ENCODE assay signal across 9 cellular contexts in genomic region chr10:26481914-26482550, GRCh38. TPM values are rescaled to one million over a fixed set of nuclear protein-coding genes. Genes with fewer than 3 reads are reported as not detected.
DNase-seq lines count a peak whose midpoint lies in the region; ATAC-seq and TF ChIP-seq lines count a peak whose summit lies in the region.
"Had no signal": no experiment of that assay in that cellular context is flagged by ENCODE, and none has a peak within 500 bp of the region (broad histone marks: within the 10 kb centered on the region; RNA-seq: fewer than 3 reads in every experiment).

No MANE protein-coding gene starts in this region.

- H3K27ac Mint-ChIP-seq in CD4-positive, CD25-positive, alpha-beta regulatory T cell, result peak overlapping the region; percentile 84 to 100 (median 91)
- peak overlapping the region; percentile 94 for H3K27ac Mint-ChIP-seq in activated naive CD8-positive, alpha-beta T cell treated with anti-CD3 and anti-CD28 coated beads, Interleukin-2, amount 10 ng/mL, durations not matched to agents 7 days and 5 days
- no peak overlapping the region for H3K27ac Mint-ChIP-seq in WTC11

- POLR2A ChIA-PET in activated naive CD8-positive, alpha-beta T cell treated with anti-CD3 and anti-CD28 coated beads, Interleukin-2, amount 10 ng/mL, durations not matched to agents 7 days and 5 days (lab: Charles Lee), result interaction anchor here (0.8 to 2.4 kb wide), 6 partner anchors 11 to 43 kb away, joined by 3 to 20 read pairs (median 5); no protein-coding TSS in a partner anchor
- POLR2A ChIA-PET in WTC11 (lab: Charles Lee), result interaction anchor here (0.6 kb wide), 1 partner anchor 747 kb away, joined by 3 read pairs; no protein-coding TSS in a partner anchor

- no peak for TF ChIP-seq CTCF in HL-60 (IDR thresholded peaks at IDR 0.05; ENCODE audit: insufficient read depth, low read length)
- TF ChIP-seq CTCF in sigmoid colon (IDR thresholded peaks at IDR 0.05), result no peak
- TF ChIP-seq CTCF in WTC11 (IDR thresholded peaks at IDR 0.05), result no peak

- H3K27ac ChIP-seq in CD4-positive, CD25-positive, alpha-beta regulatory T cell (ENCODE audit: insufficient read depth, low read length, poor library complexity, severe bottlenecking), result peak overlapping the region; percentile 86
- H3K27ac ChIP-seq in HL-60 (replicated peaks) (peak overlapping the region; percentile 77), sigmoid colon (no peak overlapping the region)

- H3K36me3 Mint-ChIP-seq in CD4-positive, CD25-positive, alpha-beta regulatory T cell, result peaks cover 14% of the 10 kb centered on the region
- peaks cover 27% of the 10 kb centered on the region for H3K36me3 Mint-ChIP-seq in activated naive CD8-positive, alpha-beta T cell treated with anti-CD3 and anti-CD28 coated beads, Interleukin-2, amount 10 ng/mL, durations not matched to agents 7 days and 5 days
- H3K36me3 Mint-ChIP-seq in WTC11, result no peaks in the 10 kb centered on the region

- H3K9me3 Mint-ChIP-seq in CD4-positive, CD25-positive, alpha-beta regulatory T cell, result no peaks in the 10 kb centered on the region
- no peaks in the 10 kb centered on the region for H3K9me3 Mint-ChIP-seq in activated naive CD8-positive, alpha-beta T cell treated with anti-CD3 and anti-CD28 coated beads, Interleukin-2, amount 10 ng/mL, durations not matched to agents 7 days and 5 days
- H3K9me3 Mint-ChIP-seq in WTC11, result no peaks in the 10 kb centered on the region

- CTCF ChIA-PET in WTC11 (lab: Charles Lee), result interaction anchor here (0.7 to 2.1 kb wide), 3 partner anchors 11 to 147 kb away, joined by 3 to 9 read pairs (median 6); no protein-coding TSS in a partner anchor

- WGBS in sigmoid colon, 2 donors, result 39 to 72% methylated on average over 8 of the region's 8 CpGs

- no peaks in the 10 kb centered on the region for H3K27me3 ChIP-seq in CD4-positive, CD25-positive, alpha-beta regulatory T cell (ENCODE audit: control insufficient read depth, insufficient read depth, low read length)
- H3K27me3 ChIP-seq in HL-60 (ENCODE audit: insufficient read depth, poor library complexity, severe bottlenecking), result no peaks in the 10 kb centered on the region
- H3K27me3 ChIP-seq in sigmoid colon, result no peaks in the 10 kb centered on the region

- TF ChIP-seq EP300 in sigmoid colon (IDR thresholded peaks at IDR 0.05), result no peak

- intact Hi-C loops in sigmoid colon (cut with DNase I), result no loop called here

- H3K9me3 ChIP-seq in CD4-positive, CD25-positive, alpha-beta regulatory T cell (ENCODE audit: control insufficient read depth in 2 of 2, low read length in 2 of 2), result no peaks in the 10 kb centered on the region
- H3K9me3 ChIP-seq in sigmoid colon, result no peaks in the 10 kb centered on the region

- H3K4me3 Mint-ChIP-seq in CD4-positive, CD25-positive, alpha-beta regulatory T cell, result peak overlapping the region; percentile 60 to 79 (median 78)
- H3K4me3 Mint-ChIP-seq in activated naive CD8-positive, alpha-beta T cell treated with anti-CD3 and anti-CD28 coated beads, Interleukin-2, amount 10 ng/mL, durations not matched to agents 7 days and 5 days, result peak overlapping the region; percentile 74
- no peak overlapping the region for H3K4me3 Mint-ChIP-seq in WTC11

- peak; percentile 32 to 91 (median 82) for DNase-seq in CD4-positive, CD25-positive, alpha-beta regulatory T cell
- DNase-seq in HL-60 (ENCODE audit: low read depth in 1 of 2, low spot score in 1 of 2) (peak in 1 of 2 experiments; percentile 87), 8988T (no peak), NCI-H187 (lab: John Stamatoyannopoulos, UW) (no peak), sigmoid colon (no peak), WTC11 (ENCODE audit: low spot score) (no peak)
- DNase-seq in activated naive CD8-positive, alpha-beta T cell treated with anti-CD3 and anti-CD28 coated beads, Interleukin-2, amount 10 ng/mL, durations not matched to agents 7 days and 5 days, result no peak
- DNase-seq: NCI-H1105 had no signal

- ATAC-seq in CD4-positive, CD25-positive, alpha-beta regulatory T cell (ENCODE audit: low read depth in 2 of 2), result peak; percentile 78 to 82
- ATAC-seq in GM19452 (IDR thresholded peaks at IDR 0.05; ENCODE audit: unreplicated experiment) (peak; percentile 56), WTC11 (no peak)
- ATAC-seq in activated naive CD8-positive, alpha-beta T cell treated with anti-CD3 and anti-CD28 coated beads, Interleukin-2, amount 10 ng/mL, durations not matched to agents 7 days and 5 days (ENCODE audit: low read depth), result peak; percentile 66

- peak overlapping the region; percentile 79 for H3K4me3 ChIP-seq in CD4-positive, CD25-positive, alpha-beta regulatory T cell (ENCODE audit: low read depth, low read length)
- H3K4me3 ChIP-seq in HL-60 (replicated peaks; ENCODE audit: insufficient read depth, low read length) (no peak overlapping the region), sigmoid colon (no peak overlapping the region)

- H3K4me1 ChIP-seq in CD4-positive, CD25-positive, alpha-beta regulatory T cell (ENCODE audit: control insufficient read depth, insufficient read depth, low read length, poor library complexity, severe bottlenecking), result peaks cover 91% of the 10 kb centered on the region
- peaks cover 0 to 15% (median 8%) of the 10 kb centered on the region in 4 donors for H3K4me1 ChIP-seq in sigmoid colon

- TF ChIP-seq POLR2A in sigmoid colon (IDR thresholded peaks at IDR 0.05), result no peak

- no peaks in the 10 kb centered on the region for H3K27me3 Mint-ChIP-seq in CD4-positive, CD25-positive, alpha-beta regulatory T cell
- H3K27me3 Mint-ChIP-seq in activated naive CD8-positive, alpha-beta T cell treated with anti-CD3 and anti-CD28 coated beads, Interleukin-2, amount 10 ng/mL, durations not matched to agents 7 days and 5 days, result no peaks in the 10 kb centered on the region
- H3K27me3 Mint-ChIP-seq in WTC11 (ENCODE audit: low read depth), result no peaks in the 10 kb centered on the region

- peaks cover 32 to 85% (median 67%) of the 10 kb centered on the region in 4 donors for H3K4me1 Mint-ChIP-seq in CD4-positive, CD25-positive, alpha-beta regulatory T cell
- peaks cover 65% of the 10 kb centered on the region for H3K4me1 Mint-ChIP-seq in activated naive CD8-positive, alpha-beta T cell treated with anti-CD3 and anti-CD28 coated beads, Interleukin-2, amount 10 ng/mL, durations not matched to agents 7 days and 5 days
- no peaks in the 10 kb centered on the region for H3K4me1 Mint-ChIP-seq in WTC11

- peaks cover 3% of the 10 kb centered on the region for H3K36me3 ChIP-seq in CD4-positive, CD25-positive, alpha-beta regulatory T cell (ENCODE audit: control insufficient read depth, insufficient read depth, low read length)
- H3K36me3 ChIP-seq in sigmoid colon, result no peaks in the 10 kb centered on the region

TF ChIP-seq in WTC11, 78 proteins besides CTCF, POLR2A, EP300 and RAD21 (continues in another document):
- TF ChIP-seq E2F1 (CRISPR knock-in tag; IDR thresholded peaks at IDR 0.05) (no peak), E2F4 (CRISPR knock-in tag; IDR thresholded peaks at IDR 0.05; ENCODE audit: borderline replicate concordance, low read depth) (no peak), GTF2I (CRISPR knock-in tag; conservative IDR thresholded peaks at IDR 0.05) (no peak), ZNF317 (CRISPR knock-in tag; IDR thresholded peaks at IDR 0.05; ENCODE audit: borderline replicate concordance, low read depth) (no peak), SMAD4 (CRISPR knock-in tag; IDR thresholded peaks at IDR 0.05) (no peak), TCF7 (CRISPR knock-in tag; IDR thresholded peaks at IDR 0.05; ENCODE audit: low read depth) (no peak)
- TF ChIP-seq, protein P1, sequence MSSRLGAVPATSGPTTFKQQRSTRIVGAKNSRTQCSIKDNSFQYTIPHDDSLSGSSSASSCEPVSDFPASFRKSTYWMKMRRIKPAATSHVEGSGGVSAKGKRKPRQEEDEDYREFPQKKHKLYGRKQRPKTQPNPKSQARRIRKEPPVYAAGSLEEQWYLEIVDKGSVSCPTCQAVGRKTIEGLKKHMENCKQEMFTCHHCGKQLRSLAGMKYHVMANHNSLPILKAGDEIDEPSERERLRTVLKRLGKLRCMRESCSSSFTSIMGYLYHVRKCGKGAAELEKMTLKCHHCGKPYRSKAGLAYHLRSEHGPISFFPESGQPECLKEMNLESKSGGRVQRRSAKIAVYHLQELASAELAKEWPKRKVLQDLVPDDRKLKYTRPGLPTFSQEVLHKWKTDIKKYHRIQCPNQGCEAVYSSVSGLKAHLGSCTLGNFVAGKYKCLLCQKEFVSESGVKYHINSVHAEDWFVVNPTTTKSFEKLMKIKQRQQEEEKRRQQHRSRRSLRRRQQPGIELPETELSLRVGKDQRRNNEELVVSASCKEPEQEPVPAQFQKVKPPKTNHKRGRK (CRISPR knock-in tag; IDR thresholded peaks at IDR 0.05; ENCODE audit: borderline replicate concordance), result no peak
- TF ChIP-seq, protein P2, sequence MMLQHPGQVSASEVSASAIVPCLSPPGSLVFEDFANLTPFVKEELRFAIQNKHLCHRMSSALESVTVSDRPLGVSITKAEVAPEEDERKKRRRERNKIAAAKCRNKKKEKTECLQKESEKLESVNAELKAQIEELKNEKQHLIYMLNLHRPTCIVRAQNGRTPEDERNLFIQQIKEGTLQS (CRISPR knock-in tag; conservative IDR thresholded peaks at IDR 0.05), result no peak

RNA-seq across cellular contexts. Expression of gene APBB1IP, which starts 43.9 kb away (rescaled TPM):
- total RNA-seq in CD4-positive, CD25-positive, alpha-beta regulatory T cell, result 86.4 TPM
- polyA plus RNA-seq in CD4-positive, CD25-positive, alpha-beta regulatory T cell, result 10 to 100 TPM; 44.1 to 56.0 (median 50.3) TPM
- total RNA-seq in activated naive CD8-positive, alpha-beta T cell treated with anti-CD3 and anti-CD28 coated beads, Interleukin-2, amount 10 ng/mL, durations not matched to agents 7 days and 5 days, result 10 to 100 TPM; 81.1 to 88.7 TPM
- total RNA-seq in sigmoid colon (1 to 10 TPM; 3.3 to 5.0 (median 3.8) TPM), WTC11 (2021) (0.16 to 0.22 TPM (median 0.18 TPM) in 3 replicates)
- 10 to 100 TPM in 1 of 3 donors, 1 to 10 TPM in 2; 1.4 to 11.4 (median 3.0) TPM for polyA plus RNA-seq in sigmoid colon

Comparison
In these comparisons a context has a peak if more than half of its experiments do, and no peak if none do; other contexts are left out.
1. DNase-seq: peak in CD4-positive, CD25-positive, alpha-beta regulatory T cell (3 of 3); none in activated naive CD8-positive, alpha-beta T cell treated with anti-CD3 and anti-CD28 coated beads, Interleukin-2, amount 10 ng/mL, durations not matched to agents 7 days and 5 days (single experiment), 8988T (single experiment), NCI-H187 (0 of 2), sigmoid colon (single experiment) and WTC11 (single experiment).
2. H3K27ac ChIP-seq: peak in CD4-positive, CD25-positive, alpha-beta regulatory T cell (single experiment) and HL-60 (single experiment); none in sigmoid colon (0 of 4).
3. RNA of gene APBB1IP, which starts 43.9 kb away (total RNA-seq): 81.1 to 88.7 TPM in activated naive CD8-positive, alpha-beta T cell treated with anti-CD3 and anti-CD28 coated beads, Interleukin-2, amount 10 ng/mL, durations not matched to agents 7 days and 5 days and 86.4 TPM in CD4-positive, CD25-positive, alpha-beta regulatory T cell (single experiment); 3.3 to 5.0 TPM in sigmoid colon and 0.16 to 0.22 TPM in WTC11; every median in the first group is over 10 times any median in the second.